Comparison of ENCODE assay signal across 8 cellular contexts in genomic region chr19:14248578-14249011, GRCh38. TPM values are rescaled to one million over a fixed set of nuclear protein-coding genes. Genes with fewer than 3 reads are reported as not detected.
DNase-seq lines count a peak whose midpoint lies in the region; ATAC-seq and TF ChIP-seq lines count a peak whose summit lies in the region.

No MANE protein-coding gene starts in this region.

- no peak for TF ChIP-seq CTCF in endothelial cell (IDR thresholded peaks at IDR 0.05; ENCODE audit: unreplicated experiment)

- ATAC-seq in CD4-positive, CD25-positive, alpha-beta regulatory T cell (ENCODE audit: low read depth in 2 of 2): peak; percentile 50 to 59
- ATAC-seq in stimulated activated naive CD8-positive, alpha-beta T cell treated with anti-CD3 and anti-CD28 coated beads, Interleukin-15, Interleukin-2, amounts not matched to agents 100 U/mL and 50 U/mL, for 24 hours: no peak
- ATAC-seq in HG02642 (IDR thresholded peaks at IDR 0.05; ENCODE audit: poor library complexity, unreplicated experiment) (no peak), GM19455 (IDR thresholded peaks at IDR 0.05; ENCODE audit: unreplicated experiment) (no peak)

- peaks cover 0 to 23% (median 7%) of the 10 kb centered on the region in 4 donors for H3K4me1 Mint-ChIP-seq in CD4-positive, CD25-positive, alpha-beta regulatory T cell
- H3K4me1 Mint-ChIP-seq in endothelial cell (ENCODE audit: unreplicated experiment): peaks cover 13% of the 10 kb centered on the region

- H3K27ac ChIP-seq in CD4-positive, CD25-positive, alpha-beta regulatory T cell (ENCODE audit: insufficient read depth, low read length, poor library complexity, severe bottlenecking): no peak overlapping the region
- H3K27ac ChIP-seq in muscle layer of colon (ENCODE audit: low read depth, low read length): peak overlapping the region; percentile 61

- H3K9me3 Mint-ChIP-seq in CD4-positive, CD25-positive, alpha-beta regulatory T cell: peaks cover 0 to 2% (median 0%) of the 10 kb centered on the region in 7 donors
- H3K9me3 Mint-ChIP-seq in endothelial cell (ENCODE audit: unreplicated experiment): no peaks in the 10 kb centered on the region

- peak overlapping the region in 3 of 4 donors; percentile 50 to 63 (median 56) for H3K4me3 Mint-ChIP-seq in CD4-positive, CD25-positive, alpha-beta regulatory T cell
- H3K4me3 Mint-ChIP-seq in endothelial cell (ENCODE audit: unreplicated experiment): no peak overlapping the region

- no peaks in the 10 kb centered on the region for H3K9me3 ChIP-seq in CD4-positive, CD25-positive, alpha-beta regulatory T cell (ENCODE audit: control insufficient read depth in 2 of 2, low read length in 2 of 2)
- no peaks in the 10 kb centered on the region for H3K9me3 ChIP-seq in muscle layer of colon (ENCODE audit: low read length)

- no peak overlapping the region for H3K9ac ChIP-seq in muscle layer of colon (ENCODE audit: low read length)

- no peaks in the 10 kb centered on the region for H3K27me3 ChIP-seq in CD4-positive, CD25-positive, alpha-beta regulatory T cell (ENCODE audit: control insufficient read depth, insufficient read depth, low read length)
- H3K27me3 ChIP-seq in muscle layer of colon (ENCODE audit: control insufficient read depth in 1 of 2, insufficient read depth in 2 of 2, low read length in 2 of 2): no peaks in the 10 kb centered on the region

- DNase-seq in CD4-positive, CD25-positive, alpha-beta regulatory T cell: peak in 2 of 3 donors; percentile 21 to 30
- peak; percentile 2 to 93 (median 82) for DNase-seq in NCI-H1417 (lab: John Stamatoyannopoulos, UW)
- peak; percentile 30 for DNase-seq in activated CD4-positive, alpha-beta T cell treated with anti-CD3 and anti-CD28 coated beads, Interleukin-2, amount 50 U/mL, for 1 hour
- DNase-seq in endothelial cell (ENCODE audit: low spot score): peak; percentile 58
- peak; percentile 53 for DNase-seq in stimulated activated naive CD8-positive, alpha-beta T cell treated with anti-CD3 and anti-CD28 coated beads, Interleukin-15, Interleukin-2, amounts not matched to agents 100 U/mL and 50 U/mL, for 24 hours

- H3K36me3 ChIP-seq in CD4-positive, CD25-positive, alpha-beta regulatory T cell (ENCODE audit: control insufficient read depth, insufficient read depth, low read length): no peaks in the 10 kb centered on the region
- H3K36me3 ChIP-seq in muscle layer of colon (ENCODE audit: insufficient read depth, low read length): no peaks in the 10 kb centered on the region

- H3K27ac Mint-ChIP-seq in CD4-positive, CD25-positive, alpha-beta regulatory T cell: no peak overlapping the region
- no peak overlapping the region for H3K27ac Mint-ChIP-seq in endothelial cell (ENCODE audit: unreplicated experiment)

- peak overlapping the region; percentile 19 for H3K4me3 ChIP-seq in CD4-positive, CD25-positive, alpha-beta regulatory T cell (ENCODE audit: low read depth, low read length)
- peak overlapping the region; percentile 52 to 58 for H3K4me3 ChIP-seq in muscle layer of colon (ENCODE audit: low read depth in 1 of 2, low read length in 2 of 2)

- H3K36me3 Mint-ChIP-seq in CD4-positive, CD25-positive, alpha-beta regulatory T cell: no peaks in the 10 kb centered on the region
- H3K36me3 Mint-ChIP-seq in endothelial cell (ENCODE audit: low read depth, unreplicated experiment): no peaks in the 10 kb centered on the region

- H3K27me3 Mint-ChIP-seq in CD4-positive, CD25-positive, alpha-beta regulatory T cell: peaks cover 5% of the 10 kb centered on the region
- peaks cover 14% of the 10 kb centered on the region for H3K27me3 Mint-ChIP-seq in endothelial cell (ENCODE audit: unreplicated experiment)

- H3K4me1 ChIP-seq in CD4-positive, CD25-positive, alpha-beta regulatory T cell (ENCODE audit: control insufficient read depth, insufficient read depth, low read length, poor library complexity, severe bottlenecking): peaks cover 12% of the 10 kb centered on the region
- no peaks in the 10 kb centered on the region for H3K4me1 ChIP-seq in muscle layer of colon (ENCODE audit: insufficient read depth, low read length)

RNA-seq across cellular contexts. Expression of gene ADGRL1, which starts 42.6 kb away (rescaled TPM):
- total RNA-seq in CD4-positive, CD25-positive, alpha-beta regulatory T cell: 8.2 TPM
- under 1 TPM in 3 of 4 donors, not detected in 1; 0.21 to 0.40 (median 0.29) TPM for polyA plus RNA-seq in CD4-positive, CD25-positive, alpha-beta regulatory T cell
- total RNA-seq in endothelial cell (ENCODE audit: unreplicated experiment): 32.9 TPM

Comparison
In these comparisons a context has a peak if more than half of its experiments do, and no peak if none do; other contexts are left out.
1. ATAC-seq: peak in CD4-positive, CD25-positive, alpha-beta regulatory T cell (2 of 2); none in stimulated activated naive CD8-positive, alpha-beta T cell treated with anti-CD3 and anti-CD28 coated beads, Interleukin-15, Interleukin-2, amounts not matched to agents 100 U/mL and 50 U/mL, for 24 hours (single experiment), HG02642 (single experiment) and GM19455 (single experiment).
2. DNase-seq: peak in every context shown above with its lines; median percentile 82 in NCI-H1417; 58 in endothelial cell; 53 in stimulated activated naive CD8-positive, alpha-beta T cell treated with anti-CD3 and anti-CD28 coated beads, Interleukin-15, Interleukin-2, amounts not matched to agents 100 U/mL and 50 U/mL, for 24 hours; 30 in activated CD4-positive, alpha-beta T cell treated with anti-CD3 and anti-CD28 coated beads, Interleukin-2, amount 50 U/mL, for 1 hour; 26 in CD4-positive, CD25-positive, alpha-beta regulatory T cell.